22 cellular contexts compared by ENCODE assay signal in the genomic region with DNA sequence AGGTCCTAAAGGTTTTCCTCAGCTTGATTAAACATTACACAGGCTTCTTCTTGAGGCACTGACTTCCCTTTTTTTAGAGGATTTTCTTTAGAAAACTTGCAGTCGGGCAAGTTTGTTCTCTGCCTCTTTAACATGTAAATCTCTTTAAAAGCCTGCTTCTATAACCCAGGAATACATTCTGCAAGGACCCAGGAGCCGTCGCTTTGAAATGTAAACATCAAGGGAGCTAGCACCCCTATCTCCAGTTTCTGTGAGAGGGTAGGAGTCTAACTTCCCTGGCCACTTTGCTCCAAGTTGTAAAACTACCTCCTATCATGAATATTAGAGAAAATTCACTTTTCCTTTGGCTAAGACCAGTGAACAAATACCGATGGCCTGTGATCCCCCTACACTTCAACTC.
"Had no signal": no experiment of that assay in that cellular context is flagged by ENCODE, and none has a peak within 500 bp of the region (broad histone marks: within the 10 kb centered on the region; RNA-seq: fewer than 3 reads in every experiment).

No MANE protein-coding gene starts in this region.

- H3K27ac Mint-ChIP-seq: endodermal cell, memory B cell, naive B cell, nephron, progenitor cell of endocrine pancreas had no signal

- H3K27me3 ChIP-seq: colonic mucosa, foreskin keratinocyte, heart left ventricle, pancreas had no signal

- H3K9me3 ChIP-seq: colonic mucosa, lower lobe of right lung, pancreas had no signal

- FAIRE-seq: endothelial cell of umbilical vein, pancreas, small intestine had no signal

- ATAC-seq: foreskin keratinocyte, heart left ventricle, left lobe of liver, lower lobe of right lung, pancreas, right cardiac atrium had no signal

- H3K4me3 ChIP-seq: colonic mucosa, heart left ventricle, lower lobe of right lung, pancreas had no signal

- DNase-seq: colonic mucosa; effector CD4-positive, alpha-beta T cell; endodermal cell; erythroblast; heart left ventricle; hypothalamus; islet precursor cell; lower lobe of right lung; naive B cell; occipital lobe; pancreas; right cardiac atrium; small intestine; stimulated activated CD4-positive, alpha-beta T cell treated with anti-CD3 and anti-CD28 coated beads, Interleukin-12 subunit alpha, Interleukin-12 subunit beta, amount 100 ng/mL, for 4 hours; stimulated activated naive CD4-positive, alpha-beta T cell treated with Interleukin-2 at 50 U/mL for 16 hours; trophoblast cell had no signal

- H3K4me1 Mint-ChIP-seq: endodermal cell, memory B cell, naive B cell, nephron had no signal

- H3K36me3 ChIP-seq: colonic mucosa, heart left ventricle, lower lobe of right lung, pancreas had no signal

- H3K4me1 ChIP-seq: colonic mucosa, foreskin keratinocyte, heart left ventricle, lower lobe of right lung, pancreas had no signal

- H3K4me3 Mint-ChIP-seq: endodermal cell, memory B cell, naive B cell, nephron had no signal

- H3K27me3 Mint-ChIP-seq: memory B cell, progenitor cell of endocrine pancreas had no signal

- H3K36me3 Mint-ChIP-seq: memory B cell, naive B cell had no signal

- H3K27ac ChIP-seq: colonic mucosa, foreskin keratinocyte, heart left ventricle, lower lobe of right lung, pancreas had no signal
